ENCODE assay signal across 10 cellular contexts in the genomic region with DNA sequence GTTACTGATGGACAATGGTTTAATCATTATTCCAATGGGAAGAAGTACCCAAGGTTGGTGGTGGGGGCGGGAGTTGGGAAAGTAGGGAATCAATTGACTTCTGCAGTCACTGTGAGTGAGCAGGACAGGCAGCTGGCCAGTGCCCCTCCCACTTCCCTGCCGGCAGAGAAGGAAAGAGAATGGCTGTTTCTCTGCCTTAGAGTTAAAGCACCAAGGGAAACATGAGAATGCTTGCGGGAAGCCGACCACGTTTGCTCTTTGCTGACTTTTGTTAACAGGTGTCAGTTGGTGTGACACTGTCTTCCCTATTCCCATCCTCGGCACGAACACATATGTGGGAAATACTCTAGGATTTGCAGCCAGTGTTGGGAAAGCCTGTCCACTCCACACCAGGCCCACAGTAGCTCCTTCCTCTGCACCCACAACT. TPM values are rescaled to one million over a fixed set of nuclear protein-coding genes. Genes with fewer than 3 reads are reported as not detected.
DNase-seq lines count a peak whose midpoint lies in the region; ATAC-seq, FAIRE-seq and TF ChIP-seq lines count a peak whose summit lies in the region.
"Had no signal": no experiment of that assay in that cellular context is flagged by ENCODE, and none has a peak within 500 bp of the region (broad histone marks: within the 10 kb centered on the region; RNA-seq: fewer than 3 reads in every experiment).

No MANE protein-coding gene starts in this region.

- no peak overlapping the region for H2AFZ ChIP-seq in PC-9

- 37% methylated on average over 7 of the region's 7 CpGs for WGBS in A549 (ENCODE audit: missing lambda C conversion rate)

- TF ChIP-seq RAD21 in A549 (conservative IDR thresholded peaks at IDR 0.05 in 1 of 2, IDR thresholded peaks at IDR 0.05 in 1 of 2), result no peak

- CTCF ChIA-PET in A549 (lab: Yijun Ruan, JAX), result interaction anchor here (1.0 to 5.1 kb wide), 4 partner anchors 20 to 41 kb away, joined by 3 to 30 read pairs (median 6); no protein-coding TSS in a partner anchor
- CTCF ChIA-PET in PC-9 (lab: Charles Lee), result no interaction called here

- H4K20me1 ChIP-seq in PC-9 (ENCODE audit: insufficient read depth), result no peaks in the 10 kb centered on the region
- H4K20me1 ChIP-seq: BLaER1 treated with 17β-estradiol and CSF1 and Interleukin-3, amounts not matched to agents 10 nM and 100 nM had no signal

- POLR2A ChIA-PET in A549 (lab: Yijun Ruan, JAX) (no interaction called here), PC-9 (lab: Charles Lee; ENCODE audit: unreplicated experiment) (interaction anchor here (0.5 to 0.7 kb wide), 2 partner anchors 37 to 46 kb away, joined by 3 to 4 read pairs; no protein-coding TSS in a partner anchor)

- H3K27me3 ChIP-seq in PC-9 (ENCODE audit: insufficient read depth, low read depth) (no peaks in the 10 kb centered on the region), muscle layer of colon (ENCODE audit: control insufficient read depth in 1 of 2, insufficient read depth in 2 of 2, low read length in 2 of 2) (no peaks in the 10 kb centered on the region)
- H3K27me3 ChIP-seq: BLaER1 treated with 17β-estradiol and CSF1 and Interleukin-3, amounts not matched to agents 10 nM and 100 nM had no signal

- H3K4me2 ChIP-seq in A549 (peak overlapping the region; percentile 60), PC-9 (peak overlapping the region; percentile 64)

- no peak for TF ChIP-seq EP300 in A549 (IDR thresholded peaks at IDR 0.05)

- BruUV-seq in PC-9 (replicated peaks; lab: Mats Ljungman, UMichigan), result no TSS peak

- peaks cover 10% of the 10 kb centered on the region for H3K36me3 ChIP-seq in PC-9 (ENCODE audit: low read depth)
- no peaks in the 10 kb centered on the region for H3K36me3 ChIP-seq in muscle layer of colon (ENCODE audit: insufficient read depth, low read length)
- H3K36me3 ChIP-seq: BLaER1 treated with 17β-estradiol and CSF1 and Interleukin-3, amounts not matched to agents 10 nM and 100 nM had no signal

- no peak for FAIRE-seq in A549 (lab: Jason Lieb, UNC)

- intact Hi-C loops in PC-9 (cut with micrococcal nuclease; ENCODE audit: unreplicated experiment), result no loop called here

- peaks cover 23% of the 10 kb centered on the region for H3K4me1 Mint-ChIP-seq in osteocyte (ENCODE audit: unreplicated experiment)
- H3K4me1 Mint-ChIP-seq: IgD-negative memory B cell had no signal

- peaks cover 72% of the 10 kb centered on the region for H3K4me1 ChIP-seq in A549
- H3K4me1 ChIP-seq in PC-9 (replicated peaks; ENCODE audit: insufficient read depth), result peaks cover 100% of the 10 kb centered on the region
- H3K4me1 ChIP-seq in muscle layer of colon (ENCODE audit: insufficient read depth, low read length), result peaks cover 62% of the 10 kb centered on the region

- ATAC-seq in A549 (peak; percentile 79 to 86), GM18858 (IDR thresholded peaks at IDR 0.05; ENCODE audit: unreplicated experiment) (no peak)

- no peak overlapping the region for H3K4me3 Mint-ChIP-seq in osteocyte (ENCODE audit: unreplicated experiment)
- H3K4me3 Mint-ChIP-seq: IgD-negative memory B cell had no signal

- peaks cover 75% of the 10 kb centered on the region for H3F3A ChIP-seq in PC-9 (ENCODE audit: insufficient read depth, low read depth)

- DNase-seq in A549 (ENCODE audit: low read depth in 1 of 2, low spot score in 1 of 2) (peak; percentile 35 to 62), PC-9 (peak; percentile 50 to 65), fibroblast of peridontal ligament (ENCODE audit: extremely low read depth) (peak; percentile 55), AML-193 (lab: John Stamatoyannopoulos, UW) (no peak), osteocyte (ENCODE audit: extremely low spot score, unreplicated experiment) (no peak)
- no peak for DNase-seq in stimulated activated CD4-positive, alpha-beta T cell treated with anti-CD3 and anti-CD28 coated beads, Interleukin-15, amount 100 ng/mL, for 24 hours

- H3K27ac ChIP-seq in A549, result peak overlapping the region; percentile 75 to 89
- peak overlapping the region; percentile 98 for H3K27ac ChIP-seq in PC-9
- peak overlapping the region; percentile 54 for H3K27ac ChIP-seq in muscle layer of colon (ENCODE audit: low read depth, low read length)
- H3K27ac ChIP-seq: BLaER1 treated with 17β-estradiol and CSF1 and Interleukin-3, amounts not matched to agents 10 nM and 100 nM had no signal

- H3K27ac Mint-ChIP-seq in osteocyte (ENCODE audit: unreplicated experiment), result no peak overlapping the region
- H3K27ac Mint-ChIP-seq: IgD-negative memory B cell had no signal

- H3K27me3 Mint-ChIP-seq in osteocyte (ENCODE audit: unreplicated experiment), result no peaks in the 10 kb centered on the region
- H3K27me3 Mint-ChIP-seq: IgD-negative memory B cell had no signal

- H3K9me2 ChIP-seq in PC-9 (ENCODE audit: insufficient read depth), result no peaks in the 10 kb centered on the region

- no peaks in the 10 kb centered on the region for H3K36me3 Mint-ChIP-seq in osteocyte (ENCODE audit: unreplicated experiment)

- H3K9me3 ChIP-seq in A549, result no peaks in the 10 kb centered on the region
- H3K9me3 ChIP-seq in PC-9 (ENCODE audit: insufficient read depth, low read depth), result no peaks in the 10 kb centered on the region
- no peaks in the 10 kb centered on the region for H3K9me3 ChIP-seq in muscle layer of colon (ENCODE audit: low read length)
- H3K9me3 ChIP-seq: BLaER1 treated with 17β-estradiol and CSF1 and Interleukin-3, amounts not matched to agents 10 nM and 100 nM had no signal

- H3K9me3 Mint-ChIP-seq in osteocyte (ENCODE audit: unreplicated experiment), result no peaks in the 10 kb centered on the region
- H3K9me3 Mint-ChIP-seq: IgD-negative memory B cell had no signal

- H3K4me3 ChIP-seq in A549 (no peak overlapping the region), PC-9 (peak overlapping the region; percentile 6; the same call in 1 of the 2 replicates), muscle layer of colon (ENCODE audit: low read depth in 1 of 2, low read length in 2 of 2) (peak overlapping the region; percentile 15 to 41)
- H3K4me3 ChIP-seq: BLaER1 treated with 17β-estradiol and CSF1 and Interleukin-3, amounts not matched to agents 10 nM and 100 nM had no signal

- no peak for TF ChIP-seq POLR2A in A549 (IDR thresholded peaks at IDR 0.05; ENCODE audit: low read length)

- H3K79me2 ChIP-seq in PC-9 (ENCODE audit: low read depth), result no peaks in the 10 kb centered on the region

- no peak for TF ChIP-seq CTCF in A549 (IDR thresholded peaks at IDR 0.05)
- no peak for TF ChIP-seq CTCF in PC-9 (conservative IDR thresholded peaks at IDR 0.05)
- TF ChIP-seq CTCF in osteocyte (IDR thresholded peaks at IDR 0.05), result no peak

- H3K9ac ChIP-seq in muscle layer of colon (ENCODE audit: low read length), result no peak overlapping the region
- H3K9ac ChIP-seq: BLaER1 treated with 17β-estradiol and CSF1 and Interleukin-3, amounts not matched to agents 10 nM and 100 nM had no signal

TF ChIP-seq in A549, 52 proteins besides CTCF, POLR2A, EP300 and RAD21 (continues in another document):
- TF ChIP-seq FOSL2 (IDR thresholded peaks at IDR 0.05), result no peak
- no peak for TF ChIP-seq FOSL2 (CRISPR knock-in tag; IDR thresholded peaks at IDR 0.05)
- TF ChIP-seq, protein P1, sequence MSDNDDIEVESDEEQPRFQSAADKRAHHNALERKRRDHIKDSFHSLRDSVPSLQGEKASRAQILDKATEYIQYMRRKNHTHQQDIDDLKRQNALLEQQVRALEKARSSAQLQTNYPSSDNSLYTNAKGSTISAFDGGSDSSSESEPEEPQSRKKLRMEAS (IDR thresholded peaks at IDR 0.05), result no peak
- TF ChIP-seq, protein P2, sequence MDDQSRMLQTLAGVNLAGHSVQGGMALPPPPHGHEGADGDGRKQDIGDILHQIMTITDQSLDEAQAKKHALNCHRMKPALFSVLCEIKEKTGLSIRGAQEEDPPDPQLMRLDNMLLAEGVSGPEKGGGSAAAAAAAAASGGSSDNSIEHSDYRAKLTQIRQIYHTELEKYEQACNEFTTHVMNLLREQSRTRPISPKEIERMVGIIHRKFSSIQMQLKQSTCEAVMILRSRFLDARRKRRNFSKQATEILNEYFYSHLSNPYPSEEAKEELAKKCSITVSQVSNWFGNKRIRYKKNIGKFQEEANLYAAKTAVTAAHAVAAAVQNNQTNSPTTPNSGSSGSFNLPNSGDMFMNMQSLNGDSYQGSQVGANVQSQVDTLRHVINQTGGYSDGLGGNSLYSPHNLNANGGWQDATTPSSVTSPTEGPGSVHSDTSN (IDR thresholded peaks at IDR 0.05), result no peak
- TF ChIP-seq, protein P3, sequence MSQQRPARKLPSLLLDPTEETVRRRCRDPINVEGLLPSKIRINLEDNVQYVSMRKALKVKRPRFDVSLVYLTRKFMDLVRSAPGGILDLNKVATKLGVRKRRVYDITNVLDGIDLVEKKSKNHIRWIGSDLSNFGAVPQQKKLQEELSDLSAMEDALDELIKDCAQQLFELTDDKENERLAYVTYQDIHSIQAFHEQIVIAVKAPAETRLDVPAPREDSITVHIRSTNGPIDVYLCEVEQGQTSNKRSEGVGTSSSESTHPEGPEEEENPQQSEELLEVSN (IDR thresholded peaks at IDR 0.05; ENCODE audit: borderline replicate concordance, low read depth), result no peak
- no peak for TF ChIP-seq HOXA7 (CRISPR knock-in tag; IDR thresholded peaks at IDR 0.05)
- TF ChIP-seq FOSB (CRISPR knock-in tag; IDR thresholded peaks at IDR 0.05), result no peak
- no peak for TF ChIP-seq CHD4 (IDR thresholded peaks at IDR 0.05; ENCODE audit: borderline replicate concordance)

RNA-seq across cellular contexts. Expression of a gene that starts 33.5 kb away (rescaled TPM):
- polyA plus RNA-seq in A549 (2011; rRNA removed), result 41.9 and 53.2 TPM in 2 replicates
- polyA plus RNA-seq in A549 (2012; cell fraction: cytosol; rRNA removed), result 17.0 and 20.8 TPM in 2 replicates
- 12.3 and 18.8 TPM in 2 replicates for polyA plus RNA-seq in A549 (2012; cell fraction: nucleus; rRNA removed)
- polyA plus RNA-seq in A549 (2017; fragmentation: RNase III; extraction: RNeasy Plus Mini Kit Qiagen cat#74134 plus additional on column Dnase treatment), result 39.5 to 41.5 TPM (median 39.7 TPM) in 3 replicates
- polyA minus RNA-seq in A549 (2011; rRNA and poly(A)+ RNA removed), result 20.3 and 25.4 TPM in 2 replicates
- 31.0 and 38.6 TPM in 2 replicates for total RNA-seq in PC-9 (2021)
- total RNA-seq in osteocyte, result 55.0 and 55.6 TPM in 2 replicates

RNA-seq across cellular contexts. Expression of a gene that starts 36.1 kb away (rescaled TPM):
- 33.4 and 38.4 TPM in 2 replicates for polyA plus RNA-seq in A549 (2011; rRNA removed)
- 2.5 and 3.5 TPM in 2 replicates for polyA plus RNA-seq in A549 (2012; cell fraction: cytosol; rRNA removed)
- 5.2 and 5.5 TPM in 2 replicates for polyA plus RNA-seq in A549 (2012; cell fraction: nucleus; rRNA removed)
- polyA plus RNA-seq in A549 (2017; fragmentation: RNase III; extraction: RNeasy Plus Mini Kit Qiagen cat#74134 plus additional on column Dnase treatment), result 8.5 to 16.6 TPM (median 10.9 TPM) in 3 replicates
- 2.9 and 3.5 TPM in 2 replicates for polyA minus RNA-seq in A549 (2011; rRNA and poly(A)+ RNA removed)
- 9.3 and 20.5 TPM in 2 replicates for total RNA-seq in PC-9 (2021)
- 2.4 and 2.8 TPM in 2 replicates for total RNA-seq in osteocyte

Comparison
In these comparisons a context has a peak if more than half of its experiments do, and no peak if none do; other contexts are left out.
1. DNase-seq: peak in A549 (2 of 2), PC-9 (2 of 2) and fibroblast of peridontal ligament (single experiment); none in AML-193 (0 of 2), osteocyte (single experiment) and stimulated activated CD4-positive, alpha-beta T cell treated with anti-CD3 and anti-CD28 coated beads, Interleukin-15, amount 100 ng/mL, for 24 hours (single experiment).
2. Peak in every context shown above with its lines, with median percentiles within 50 percentile points of each other: H3K27ac ChIP-seq.